9 cellular contexts compared by ENCODE assay signal in genomic region chr6:127938701-127939100, GRCh38. TPM values are rescaled to one million over a fixed set of nuclear protein-coding genes. Genes with fewer than 3 reads are reported as not detected.
DNase-seq lines count a peak whose midpoint lies in the region; ATAC-seq and TF ChIP-seq lines count a peak whose summit lies in the region.
"Had no signal": no experiment of that assay in that cellular context is flagged by ENCODE, and none has a peak within 500 bp of the region (broad histone marks: within the 10 kb centered on the region; RNA-seq: fewer than 3 reads in every experiment).

No MANE protein-coding gene starts in this region.

- peak; percentile 7 for DNase-seq in CD1c-positive myeloid dendritic cell (ENCODE audit: extremely low spot score)
- DNase-seq in activated T-helper 1 cell treated with anti-CD3 and anti-CD28 coated beads, Interleukin-12 subunit alpha, Interleukin-12 subunit beta, Interleukin-2, Interleukin-4 antibody, amounts not matched to agents 30 ng/mL and 10 ng/mL and 1 ng/mL, durations not matched to agents 14 hours and 24 hours and 36 hours (ENCODE audit: low spot score) = no peak
- DNase-seq in foreskin melanocyte = peak; percentile 15
- no peak for DNase-seq in HPDE6-E6E7 (ENCODE audit: extremely low spot score)
- no peak for DNase-seq in esophagus muscularis mucosa (ENCODE audit: extremely low spot score)
- DNase-seq: NCI-H2081 had no signal

- H3K9me3 Mint-ChIP-seq in activated T-helper 1 cell treated with anti-CD3 and anti-CD28 coated beads, Interleukin-12 subunit alpha, Interleukin-12 subunit beta, Interleukin-2, Interleukin-4 antibody, amounts not matched to agents 30 ng/mL and 10 ng/mL and 1 ng/mL, durations not matched to agents 14 hours and 24 hours and 36 hours = peaks cover 14% of the 10 kb centered on the region

- peak; percentile 49 for ATAC-seq in HG03354 (IDR thresholded peaks at IDR 0.05; ENCODE audit: poor library complexity, severe bottlenecking, unreplicated experiment)
- no peak for ATAC-seq in GM21723 (IDR thresholded peaks at IDR 0.05; ENCODE audit: unreplicated experiment)
- ATAC-seq in GM21737 (IDR thresholded peaks at IDR 0.05; ENCODE audit: unreplicated experiment) = no peak

- H3K27ac ChIP-seq in esophagus muscularis mucosa (replicated peaks in 1 of 4) = no peak overlapping the region

- peaks cover 13% of the 10 kb centered on the region for H3K36me3 Mint-ChIP-seq in activated T-helper 1 cell treated with anti-CD3 and anti-CD28 coated beads, Interleukin-12 subunit alpha, Interleukin-12 subunit beta, Interleukin-2, Interleukin-4 antibody, amounts not matched to agents 30 ng/mL and 10 ng/mL and 1 ng/mL, durations not matched to agents 14 hours and 24 hours and 36 hours (ENCODE audit: low read depth)

- H3K9me3 ChIP-seq in esophagus muscularis mucosa = no peaks in the 10 kb centered on the region

- H3K27ac Mint-ChIP-seq in activated T-helper 1 cell treated with anti-CD3 and anti-CD28 coated beads, Interleukin-12 subunit alpha, Interleukin-12 subunit beta, Interleukin-2, Interleukin-4 antibody, amounts not matched to agents 30 ng/mL and 10 ng/mL and 1 ng/mL, durations not matched to agents 14 hours and 24 hours and 36 hours = peak overlapping the region; percentile 87

- no peak overlapping the region for H3K4me3 Mint-ChIP-seq in activated T-helper 1 cell treated with anti-CD3 and anti-CD28 coated beads, Interleukin-12 subunit alpha, Interleukin-12 subunit beta, Interleukin-2, Interleukin-4 antibody, amounts not matched to agents 30 ng/mL and 10 ng/mL and 1 ng/mL, durations not matched to agents 14 hours and 24 hours and 36 hours

- H3K4me3 ChIP-seq in esophagus muscularis mucosa = no peak overlapping the region

- no peak for TF ChIP-seq EP300 in esophagus muscularis mucosa (IDR thresholded peaks at IDR 0.05)

- no peak for TF ChIP-seq POLR2A in esophagus muscularis mucosa (IDR thresholded peaks at IDR 0.05; ENCODE audit: low read depth)

- H3K4me1 Mint-ChIP-seq in activated T-helper 1 cell treated with anti-CD3 and anti-CD28 coated beads, Interleukin-12 subunit alpha, Interleukin-12 subunit beta, Interleukin-2, Interleukin-4 antibody, amounts not matched to agents 30 ng/mL and 10 ng/mL and 1 ng/mL, durations not matched to agents 14 hours and 24 hours and 36 hours (ENCODE audit: low read depth) = peaks cover 51% of the 10 kb centered on the region

- no peaks in the 10 kb centered on the region for H3K27me3 Mint-ChIP-seq in activated T-helper 1 cell treated with anti-CD3 and anti-CD28 coated beads, Interleukin-12 subunit alpha, Interleukin-12 subunit beta, Interleukin-2, Interleukin-4 antibody, amounts not matched to agents 30 ng/mL and 10 ng/mL and 1 ng/mL, durations not matched to agents 14 hours and 24 hours and 36 hours (ENCODE audit: insufficient read depth)

- intact Hi-C loops in activated T-helper 1 cell treated with anti-CD3 and anti-CD28 coated beads, Interleukin-12 subunit alpha, Interleukin-12 subunit beta, Interleukin-2, Interleukin-4 antibody, amounts not matched to agents 30 ng/mL and 10 ng/mL and 1 ng/mL, durations not matched to agents 14 hours and 24 hours and 36 hours (cut with micrococcal nuclease) = loop anchor here (1.0 kb wide), 2 partner anchors 13 to 30 kb away; no protein-coding TSS in a partner anchor
- intact Hi-C loops in esophagus muscularis mucosa (cut with DNase I) = no loop called here

- H3K27me3 ChIP-seq in esophagus muscularis mucosa = no peaks in the 10 kb centered on the region

- no peaks in the 10 kb centered on the region for H3K36me3 ChIP-seq in esophagus muscularis mucosa

- H3K4me1 ChIP-seq in esophagus muscularis mucosa = no peaks in the 10 kb centered on the region

- no peak for TF ChIP-seq CTCF in esophagus muscularis mucosa (IDR thresholded peaks at IDR 0.05)

RNA-seq across cellular contexts. Expression of gene THEMIS, which starts 37.8 kb away (rescaled TPM):
- 10.6 and 11.3 TPM in 2 replicates for total RNA-seq in activated T-helper 1 cell treated with anti-CD3 and anti-CD28 coated beads, Interleukin-12 subunit alpha, Interleukin-12 subunit beta, Interleukin-2, Interleukin-4 antibody, amounts not matched to agents 30 ng/mL and 10 ng/mL and 1 ng/mL, durations not matched to agents 14 hours and 24 hours and 36 hours
- total RNA-seq in esophagus muscularis mucosa = under 1 TPM; 0.23 to 0.99 (median 0.61) TPM

Comparison
In these comparisons a context has a peak if more than half of its experiments do, and no peak if none do; other contexts are left out.
1. DNase-seq: peak in CD1c-positive myeloid dendritic cell (single experiment) and foreskin melanocyte (single experiment); none in activated T-helper 1 cell treated with anti-CD3 and anti-CD28 coated beads, Interleukin-12 subunit alpha, Interleukin-12 subunit beta, Interleukin-2, Interleukin-4 antibody, amounts not matched to agents 30 ng/mL and 10 ng/mL and 1 ng/mL, durations not matched to agents 14 hours and 24 hours and 36 hours (single experiment), HPDE6-E6E7 (single experiment) and esophagus muscularis mucosa (single experiment).